In genomic region chr1:92184632-92185031, GRCh38 we compare ENCODE assay signal across 18 cellular contexts. TPM values are rescaled to one million over a fixed set of nuclear protein-coding genes. Genes with fewer than 3 reads are reported as not detected.
A peak's percentile ranks its signal among the peaks of the same experiment; 100 is the strongest.
DNase-seq lines count a peak whose midpoint lies in the region; ATAC-seq, FAIRE-seq and TF ChIP-seq lines count a peak whose summit lies in the region.
"Had no signal": no experiment of that assay in that cellular context is flagged by ENCODE, and none has a peak within 500 bp of the region (broad histone marks: within the 10 kb centered on the region; RNA-seq: fewer than 3 reads in every experiment).

No MANE protein-coding gene starts in this region.

- DNase-seq in AG08395 (ENCODE audit: low spot score) = peak; percentile 56
- peak; percentile 39 for DNase-seq in HS-27A (ENCODE audit: low read depth)
- DNase-seq in astrocyte of the spinal cord (ENCODE audit: low read depth, low spot score) = peak; percentile 83
- DNase-seq in keratinocyte (ENCODE audit: low read depth, low spot score) = no peak
- DNase-seq in activated CD4-positive, alpha-beta T cell treated with anti-CD3 and anti-CD28 coated beads for 1 hour = no peak
- DNase-seq in C1 segment of cervical spinal cord (lab: John Stamatoyannopoulos, UW) = no peak
- DNase-seq: activated CD4-positive, alpha-beta T cell treated with anti-CD3 and anti-CD28 coated beads, Interleukin-2, amount 50 U/mL, for 4 hours; anterior cingulate cortex; effector CD4-positive, alpha-beta T cell; NCI-H1930; NCI-H526 treated with DMSO at 0.1 percent for 48 hours; T1000; testis had no signal

- ATAC-seq in HG02642 (IDR thresholded peaks at IDR 0.05; ENCODE audit: poor library complexity, unreplicated experiment) (no peak), HG03025 (IDR thresholded peaks at IDR 0.05; ENCODE audit: low FRiP score, unreplicated experiment) (no peak)
- ATAC-seq: activated T-helper 17 cell treated with anti-CD3 and anti-CD28 coated beads, Interleukin-2, amount 50 U/mL, for 72 hours had no signal

- in situ Hi-C loops in astrocyte of the spinal cord (cut with HindIII; ENCODE audit: low sequenced_read_pairs) = no loop called here

- no peak for TF ChIP-seq CTCF in astrocyte of the spinal cord (IDR thresholded peaks at IDR 0.05; ENCODE audit: low read depth, low read length)
- TF ChIP-seq CTCF in keratinocyte (optimal IDR thresholded peaks at IDR 0.05 in 1 of 3, IDR thresholded peaks at IDR 0.05 in 1 of 3, conservative IDR thresholded peaks at IDR 0.05 in 1 of 3; ENCODE audit: extremely low read depth in 1 of 3, insufficient read depth in 2 of 3, low read length in 3 of 3) = no peak

- dilution Hi-C loops in keratinocyte (cut with MboI; ENCODE audit: extremely low pct_ligation_motif_present, low sequenced_read_pairs) = no loop called here

- no peaks in the 10 kb centered on the region for H3K9me1 ChIP-seq in keratinocyte (ENCODE audit: control insufficient read depth, extremely low read depth, insufficient read depth, low read length)

- H3K9me3 ChIP-seq in keratinocyte (ENCODE audit: control insufficient read depth, low read depth, low read length) = no peaks in the 10 kb centered on the region
- H3K9me3 ChIP-seq: testis had no signal

- peak overlapping the region; percentile 26 for H3K4me2 ChIP-seq in keratinocyte (ENCODE audit: control insufficient read depth, extremely low read depth, insufficient read depth, low read depth, low read length)

- H3K27ac ChIP-seq in keratinocyte (ENCODE audit: control insufficient read depth, insufficient read depth, low read length) = no peak overlapping the region
- H3K27ac ChIP-seq: parathyroid adenoma, testis had no signal

- no peaks in the 10 kb centered on the region for H4K20me1 ChIP-seq in keratinocyte (ENCODE audit: control insufficient read depth, extremely low read depth, insufficient read depth, low read length)

- H3K4me3 ChIP-seq in astrocyte of the spinal cord (ENCODE audit: low read depth, low read length) (no peak overlapping the region), keratinocyte (ENCODE audit: control insufficient read depth in 2 of 3, extremely low read depth in 1 of 3, insufficient read depth in 2 of 3, low read depth in 1 of 3, low read length in 3 of 3) (no peak overlapping the region)
- H3K4me3 ChIP-seq: testis had no signal

- no peak for FAIRE-seq in keratinocyte (lab: Jason Lieb, UNC)
- FAIRE-seq: islet of Langerhans had no signal

- H3K4me1 ChIP-seq in keratinocyte (ENCODE audit: control insufficient read depth, extremely low read depth, insufficient read depth, low read length) = peaks cover 7% of the 10 kb centered on the region
- H3K4me1 ChIP-seq: parathyroid adenoma, testis had no signal

- peak overlapping the region; percentile 51 for H2AFZ ChIP-seq in keratinocyte (ENCODE audit: control insufficient read depth, low read length)
- H2AFZ ChIP-seq: parathyroid adenoma had no signal

- no peak overlapping the region for H3K9ac ChIP-seq in keratinocyte (ENCODE audit: control insufficient read depth, extremely low read depth, insufficient read depth, low read length)
- H3K9ac ChIP-seq: parathyroid adenoma had no signal

- no peaks in the 10 kb centered on the region for H3K79me2 ChIP-seq in keratinocyte (ENCODE audit: control insufficient read depth, insufficient read depth, low read length)
- H3K79me2 ChIP-seq: parathyroid adenoma had no signal

- no peaks in the 10 kb centered on the region for H3K27me3 ChIP-seq in keratinocyte (ENCODE audit: control insufficient read depth, extremely low read depth, insufficient read depth, low read length)
- H3K27me3 ChIP-seq: testis had no signal

- no peaks in the 10 kb centered on the region for H3K36me3 ChIP-seq in keratinocyte (ENCODE audit: control insufficient read depth in 2 of 2, extremely low read depth in 1 of 2, insufficient read depth in 2 of 2, low read length in 2 of 2)

RNA-seq across cellular contexts. Expression of gene C1orf146, which starts 33.1 kb away (rescaled TPM):
- polyA plus RNA-seq in keratinocyte = not detected in 3 replicates
- not detected for polyA plus RNA-seq in keratinocyte (2011; ENCODE audit: low read depth)
- polyA plus RNA-seq in keratinocyte (2011; cell fraction: cytosol; rRNA removed) = not detected in 2 replicates
- not detected in 2 replicates for polyA plus RNA-seq in keratinocyte (2011; cell fraction: nucleus; rRNA removed)
- polyA plus RNA-seq in keratinocyte (2012; ENCODE audit: low replicate concordance) = not detected in 2 replicates
- not detected in 3 replicates for polyA minus RNA-seq in keratinocyte
- polyA minus RNA-seq in keratinocyte (2011; cell fraction: cytosol; rRNA and poly(A)+ RNA removed) = not detected
- not detected in 2 replicates for polyA minus RNA-seq in keratinocyte (2011; cell fraction: nucleus; rRNA and poly(A)+ RNA removed)

Comparison
In these comparisons a context has a peak if more than half of its experiments do, and no peak if none do; other contexts are left out.
1. DNase-seq: peak in AG08395 (single experiment), HS-27A (single experiment) and astrocyte of the spinal cord (single experiment); none in keratinocyte (single experiment), activated CD4-positive, alpha-beta T cell treated with anti-CD3 and anti-CD28 coated beads for 1 hour (single experiment) and C1 segment of cervical spinal cord (0 of 14).